Comparison of ENCODE assay signal across 1 cellular context in genomic region chr7:66100408-66101050, GRCh38.
TF ChIP-seq lines count a peak whose summit lies in the region.

No MANE protein-coding gene starts in this region.

TF ChIP-seq in K562, 482 proteins besides CTCF, POLR2A, EP300 and RAD21 (continued from another document):
- TF ChIP-seq, protein P1, sequence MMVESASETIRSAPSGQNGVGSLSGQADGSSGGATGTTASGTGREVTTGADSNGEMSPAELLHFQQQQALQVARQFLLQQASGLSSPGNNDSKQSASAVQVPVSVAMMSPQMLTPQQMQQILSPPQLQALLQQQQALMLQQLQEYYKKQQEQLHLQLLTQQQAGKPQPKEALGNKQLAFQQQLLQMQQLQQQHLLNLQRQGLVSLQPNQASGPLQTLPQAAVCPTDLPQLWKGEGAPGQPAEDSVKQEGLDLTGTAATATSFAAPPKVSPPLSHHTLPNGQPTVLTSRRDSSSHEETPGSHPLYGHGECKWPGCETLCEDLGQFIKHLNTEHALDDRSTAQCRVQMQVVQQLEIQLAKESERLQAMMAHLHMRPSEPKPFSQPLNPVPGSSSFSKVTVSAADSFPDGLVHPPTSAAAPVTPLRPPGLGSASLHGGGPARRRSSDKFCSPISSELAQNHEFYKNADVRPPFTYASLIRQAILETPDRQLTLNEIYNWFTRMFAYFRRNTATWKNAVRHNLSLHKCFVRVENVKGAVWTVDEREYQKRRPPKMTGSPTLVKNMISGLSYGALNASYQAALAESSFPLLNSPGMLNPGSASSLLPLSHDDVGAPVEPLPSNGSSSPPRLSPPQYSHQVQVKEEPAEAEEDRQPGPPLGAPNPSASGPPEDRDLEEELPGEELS (CRISPR knock-in tag; IDR thresholded peaks at IDR 0.05; ENCODE audit: borderline replicate concordance) = no peak
- peak; percentile 23 for TF ChIP-seq RBM25 (IDR thresholded peaks at IDR 0.05; ENCODE audit: low read depth, low read length, severe bottlenecking)
- TF ChIP-seq BCOR (IDR thresholded peaks at IDR 0.05) = peak; percentile 41; the same call in 1 of the 2 replicates
- TF ChIP-seq ZNF175 (CRISPR knock-in tag; IDR thresholded peaks at IDR 0.05; ENCODE audit: low read depth) = no peak
- no peak for TF ChIP-seq CBX5 (IDR thresholded peaks at IDR 0.05; ENCODE audit: borderline replicate concordance, low read depth)
- no peak for TF ChIP-seq MTA1 (IDR thresholded peaks at IDR 0.05; ENCODE audit: borderline replicate concordance)
- TF ChIP-seq TFE3 (CRISPR knock-in tag; IDR thresholded peaks at IDR 0.05) = no peak
- no peak for TF ChIP-seq RBM17 (IDR thresholded peaks at IDR 0.05; ENCODE audit: borderline replicate concordance, low read depth, low read length)
- no peak for TF ChIP-seq THRAP3 (IDR thresholded peaks at IDR 0.05; ENCODE audit: borderline replicate concordance)
- TF ChIP-seq, protein P2, sequence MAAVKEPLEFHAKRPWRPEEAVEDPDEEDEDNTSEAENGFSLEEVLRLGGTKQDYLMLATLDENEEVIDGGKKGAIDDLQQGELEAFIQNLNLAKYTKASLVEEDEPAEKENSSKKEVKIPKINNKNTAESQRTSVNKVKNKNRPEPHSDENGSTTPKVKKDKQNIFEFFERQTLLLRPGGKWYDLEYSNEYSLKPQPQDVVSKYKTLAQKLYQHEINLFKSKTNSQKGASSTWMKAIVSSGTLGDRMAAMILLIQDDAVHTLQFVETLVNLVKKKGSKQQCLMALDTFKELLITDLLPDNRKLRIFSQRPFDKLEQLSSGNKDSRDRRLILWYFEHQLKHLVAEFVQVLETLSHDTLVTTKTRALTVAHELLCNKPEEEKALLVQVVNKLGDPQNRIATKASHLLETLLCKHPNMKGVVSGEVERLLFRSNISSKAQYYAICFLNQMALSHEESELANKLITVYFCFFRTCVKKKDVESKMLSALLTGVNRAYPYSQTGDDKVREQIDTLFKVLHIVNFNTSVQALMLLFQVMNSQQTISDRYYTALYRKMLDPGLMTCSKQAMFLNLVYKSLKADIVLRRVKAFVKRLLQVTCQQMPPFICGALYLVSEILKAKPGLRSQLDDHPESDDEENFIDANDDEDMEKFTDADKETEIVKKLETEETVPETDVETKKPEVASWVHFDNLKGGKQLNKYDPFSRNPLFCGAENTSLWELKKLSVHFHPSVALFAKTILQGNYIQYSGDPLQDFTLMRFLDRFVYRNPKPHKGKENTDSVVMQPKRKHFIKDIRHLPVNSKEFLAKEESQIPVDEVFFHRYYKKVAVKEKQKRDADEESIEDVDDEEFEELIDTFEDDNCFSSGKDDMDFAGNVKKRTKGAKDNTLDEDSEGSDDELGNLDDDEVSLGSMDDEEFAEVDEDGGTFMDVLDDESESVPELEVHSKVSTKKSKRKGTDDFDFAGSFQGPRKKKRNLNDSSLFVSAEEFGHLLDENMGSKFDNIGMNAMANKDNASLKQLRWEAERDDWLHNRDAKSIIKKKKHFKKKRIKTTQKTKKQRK (IDR thresholded peaks at IDR 0.05; ENCODE audit: borderline replicate concordance, low read depth, low read length) = no peak
- peak; percentile 4 for TF ChIP-seq TAF1 (IDR thresholded peaks at IDR 0.05; ENCODE audit: control insufficient read depth, extremely low read depth, insufficient read depth, low read length, severe bottlenecking)
- TF ChIP-seq, protein P3, sequence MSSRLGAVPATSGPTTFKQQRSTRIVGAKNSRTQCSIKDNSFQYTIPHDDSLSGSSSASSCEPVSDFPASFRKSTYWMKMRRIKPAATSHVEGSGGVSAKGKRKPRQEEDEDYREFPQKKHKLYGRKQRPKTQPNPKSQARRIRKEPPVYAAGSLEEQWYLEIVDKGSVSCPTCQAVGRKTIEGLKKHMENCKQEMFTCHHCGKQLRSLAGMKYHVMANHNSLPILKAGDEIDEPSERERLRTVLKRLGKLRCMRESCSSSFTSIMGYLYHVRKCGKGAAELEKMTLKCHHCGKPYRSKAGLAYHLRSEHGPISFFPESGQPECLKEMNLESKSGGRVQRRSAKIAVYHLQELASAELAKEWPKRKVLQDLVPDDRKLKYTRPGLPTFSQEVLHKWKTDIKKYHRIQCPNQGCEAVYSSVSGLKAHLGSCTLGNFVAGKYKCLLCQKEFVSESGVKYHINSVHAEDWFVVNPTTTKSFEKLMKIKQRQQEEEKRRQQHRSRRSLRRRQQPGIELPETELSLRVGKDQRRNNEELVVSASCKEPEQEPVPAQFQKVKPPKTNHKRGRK (tag; IDR thresholded peaks at IDR 0.05) = peak; percentile 67
- no peak for TF ChIP-seq ADNP (tag; IDR thresholded peaks at IDR 0.05)
- no peak for TF ChIP-seq FIP1L1 (IDR thresholded peaks at IDR 0.05; ENCODE audit: low read depth, low read length, poor library complexity, severe bottlenecking)
- peak; percentile 33 for TF ChIP-seq ZNF121 (CRISPR knock-in tag; conservative IDR thresholded peaks at IDR 0.05)
